Comparison of ENCODE assay signal across 19 cellular contexts in genomic region chr6:119481981-119482380, GRCh38.
"Had no signal": no experiment of that assay in that cellular context is flagged by ENCODE, and none has a peak within 500 bp of the region (broad histone marks: within the 10 kb centered on the region; RNA-seq: fewer than 3 reads in every experiment).

No MANE protein-coding gene starts in this region.

- H3K27ac ChIP-seq: brain microvascular endothelial cell, cardiac muscle cell had no signal

- H3K36me3 ChIP-seq: brain microvascular endothelial cell, cardiac muscle cell had no signal

- H3K4me3 ChIP-seq: cardiac muscle cell had no signal

- DNase-seq: activated CD4-positive, alpha-beta T cell treated with anti-CD3 and anti-CD28 coated beads, Interleukin-2, amount 10 ng/mL, durations not matched to agents 24 days and 14 days; activated CD4-positive, alpha-beta T cell treated with anti-CD3 and anti-CD28 coated beads, Interleukin-2, amount 50 U/mL, for 48 hours; activated CD8-positive, alpha-beta memory T cell treated with anti-CD3 and anti-CD28 coated beads, Interleukin-2, amount 10 ng/mL, durations not matched to agents 7 days and 5 days; activated effector memory CD4-positive, alpha-beta T cell treated with anti-CD3 and anti-CD28 coated beads, Interleukin-2, amount 50 U/mL, for 16 hours; activated naive CD4-positive, alpha-beta T cell treated with Interleukin-2 at 50 U/mL for 16 hours; activated naive CD8-positive, alpha-beta T cell treated with anti-CD3 and anti-CD28 coated beads, Interleukin-2, amount 50 U/mL, for 24 hours; activated T-cell treated with anti-CD3 and anti-CD28 coated beads, Interleukin-2, amount 50 U/mL, for 24 hours; brain microvascular endothelial cell; Karpas-422; MM.1S; NCI-H1105 treated with DMSO at 0.1 percent for 48 hours; NCI-H1436 treated with DMSO at 0.1 percent for 48 hours; NCI-H187; NCI-H2081; NCI-H510A treated with DMSO at 0.1 percent for 48 hours; NCI-H69; PC-3; SHP77 treated with DMSO at 0.1 percent for 48 hours had no signal

- H3K27me3 ChIP-seq: brain microvascular endothelial cell, cardiac muscle cell had no signal
